In the genomic region with DNA sequence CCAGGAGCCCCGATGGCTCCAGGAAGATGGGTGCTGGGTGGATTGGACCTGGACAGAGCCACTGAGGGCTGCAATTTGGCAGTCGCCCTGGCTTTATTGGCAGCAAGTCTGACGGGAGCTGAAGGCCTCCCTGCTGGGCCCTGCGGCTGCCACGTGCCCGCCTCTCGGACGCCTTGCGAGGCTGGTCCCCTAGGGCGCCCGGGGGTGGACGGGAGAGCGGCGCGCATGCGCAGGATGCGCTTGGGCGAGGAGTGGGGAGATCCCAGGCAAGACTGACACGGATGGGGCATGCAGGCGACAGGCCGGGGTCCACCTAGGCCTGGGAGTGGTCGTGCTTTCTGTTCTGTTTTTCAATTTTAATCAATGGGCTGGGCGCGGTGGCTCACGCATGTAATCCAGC, we compare ENCODE assay signal across 24 cellular contexts.
DNase-seq lines count a peak whose midpoint lies in the region; ATAC-seq, FAIRE-seq and TF ChIP-seq lines count a peak whose summit lies in the region.
"Had no signal": no experiment of that assay in that cellular context is flagged by ENCODE, and none has a peak within 500 bp of the region (broad histone marks: within the 10 kb centered on the region; RNA-seq: fewer than 3 reads in every experiment).

No MANE protein-coding gene starts in this region.

- H3K36me3 ChIP-seq in kidney (ENCODE audit: control insufficient read depth in 1 of 2, insufficient read depth in 2 of 2, low read length in 2 of 2) (no peaks in the 10 kb centered on the region), neuronal stem cell (replicated peaks in 1 of 2; ENCODE audit: control insufficient read depth in 2 of 2, insufficient read depth in 2 of 2, low read length in 2 of 2) (no peaks in the 10 kb centered on the region)
- H3K36me3 ChIP-seq: BLaER1 had no signal

- H3K27ac ChIP-seq in kidney (ENCODE audit: low read depth in 2 of 2, low read length in 2 of 2), result no peak overlapping the region
- H3K27ac ChIP-seq in neuronal stem cell (replicated peaks; ENCODE audit: low read length), result no peak overlapping the region
- H3K27ac ChIP-seq: 22Rv1, BLaER1, C4-2B had no signal

- no peak overlapping the region for H2BK12ac ChIP-seq in neuronal stem cell (ENCODE audit: low read length)

- H3K27me3 Mint-ChIP-seq in stimulated activated naive CD8-positive, alpha-beta T cell treated with anti-CD3 and anti-CD28 coated beads, Interleukin-15, amount 100 ng/mL, for 72 hours, result peaks cover 4% of the 10 kb centered on the region

- no peak overlapping the region for H2AFZ ChIP-seq in neuronal stem cell (ENCODE audit: low read length)

- H3K79me1 ChIP-seq in neuronal stem cell (ENCODE audit: low read depth, low read length), result no peaks in the 10 kb centered on the region

- H3K9ac ChIP-seq in kidney (ENCODE audit: low read length in 2 of 2) (no peak overlapping the region), neuronal stem cell (ENCODE audit: low read depth, low read length, poor library complexity) (no peak overlapping the region)
- H3K9ac ChIP-seq: BLaER1 had no signal

- no peak overlapping the region for H4K91ac ChIP-seq in neuronal stem cell (ENCODE audit: low read depth, low read length, poor library complexity)

- no peak overlapping the region for H3K27ac Mint-ChIP-seq in stimulated activated naive CD8-positive, alpha-beta T cell treated with anti-CD3 and anti-CD28 coated beads, Interleukin-15, amount 100 ng/mL, for 72 hours
- H3K27ac Mint-ChIP-seq: B cell; CD4-positive, alpha-beta T cell; CD8-positive, alpha-beta memory T cell; GM23338; H9 had no signal

- peak overlapping the region; percentile 50 for H2AK5ac ChIP-seq in neuronal stem cell (ENCODE audit: low read depth, low read length)

- no peak for TF ChIP-seq CTCF in kidney (IDR thresholded peaks at IDR 0.05; ENCODE audit: borderline replicate concordance, extremely low read depth, insufficient read depth)

- no peaks in the 10 kb centered on the region for H3K9me3 Mint-ChIP-seq in stimulated activated naive CD8-positive, alpha-beta T cell treated with anti-CD3 and anti-CD28 coated beads, Interleukin-15, amount 100 ng/mL, for 72 hours
- H3K9me3 Mint-ChIP-seq: CD4-positive, alpha-beta T cell; CD8-positive, alpha-beta memory T cell; GM23338 had no signal

- H3K4me3 ChIP-seq in kidney (ENCODE audit: low read length in 2 of 2), result no peak overlapping the region
- no peak overlapping the region for H3K4me3 ChIP-seq in neuronal stem cell (ENCODE audit: low read length in 2 of 2)
- H3K4me3 ChIP-seq: BLaER1, GM12878, GM23338 had no signal

- no peaks in the 10 kb centered on the region for H3K4me1 Mint-ChIP-seq in stimulated activated naive CD8-positive, alpha-beta T cell treated with anti-CD3 and anti-CD28 coated beads, Interleukin-15, amount 100 ng/mL, for 72 hours
- H3K4me1 Mint-ChIP-seq: B cell; CD8-positive, alpha-beta memory T cell had no signal

- H3K27me3 ChIP-seq in neuronal stem cell (ENCODE audit: control insufficient read depth in 3 of 3, insufficient read depth in 3 of 3, low read depth in 1 of 3, low read length in 3 of 3), result no peaks in the 10 kb centered on the region
- H3K27me3 ChIP-seq: BLaER1 had no signal

- no peak overlapping the region for H3K4me2 ChIP-seq in neuronal stem cell (ENCODE audit: insufficient read depth, low read length, poor library complexity, severe bottlenecking)
- H3K4me2 ChIP-seq: BLaER1, GM23338 had no signal

- H3K14ac ChIP-seq in neuronal stem cell (ENCODE audit: low read length), result no peak overlapping the region

- H3K4ac ChIP-seq in neuronal stem cell (ENCODE audit: low read length), result no peak overlapping the region

- H3K18ac ChIP-seq in neuronal stem cell (ENCODE audit: low read length), result peak overlapping the region; percentile 63

- peak overlapping the region; percentile 12 for H2BK15ac ChIP-seq in neuronal stem cell (ENCODE audit: low read length)

- H2BK5ac ChIP-seq in neuronal stem cell (ENCODE audit: low read length), result no peak overlapping the region

- ATAC-seq in stimulated activated naive CD8-positive, alpha-beta T cell treated with anti-CD3 and anti-CD28 coated beads, Interleukin-15, amount 100 ng/mL, for 72 hours, result peak; percentile 32
- no peak for ATAC-seq in stimulated activated naive CD8-positive, alpha-beta T cell treated with anti-CD3 and anti-CD28 coated beads, Interleukin-15, Interleukin-2, amounts not matched to agents 100 U/mL and 50 U/mL, for 24 hours
- no peak for ATAC-seq in HG03439 (IDR thresholded peaks at IDR 0.05; ENCODE audit: unreplicated experiment)
- no peak for ATAC-seq in GM21529 (IDR thresholded peaks at IDR 0.05; ENCODE audit: unreplicated experiment)
- ATAC-seq: GM12878, HCT116 had no signal

- no peak for FAIRE-seq in kidney (lab: Jason Lieb, UNC)
- FAIRE-seq: A204.1, D721Med, GM12878, GM19239 had no signal

- H4K8ac ChIP-seq in neuronal stem cell (ENCODE audit: low read depth, low read length), result no peak overlapping the region

- WGBS in neuronal stem cell (ENCODE audit: extremely low coverage in 2 of 2, insufficient read length in 2 of 2, insufficient replicate concordance in 1 of 2), 2 donors, result no CpG with 5 or more reads among the region's 25 CpGs

- H3K23ac ChIP-seq in neuronal stem cell (ENCODE audit: low read depth, low read length, poor library complexity), result no peak overlapping the region

- no peak overlapping the region for H2BK120ac ChIP-seq in neuronal stem cell (ENCODE audit: low read depth, low read length)

- intact Hi-C loops in kidney (cut with DNase I), result no loop called here

- H3K9me3 ChIP-seq in kidney (ENCODE audit: control insufficient read depth in 1 of 2, low read length in 2 of 2) (no peaks in the 10 kb centered on the region), neuronal stem cell (replicated peaks in 1 of 2; ENCODE audit: control insufficient read depth in 2 of 2, insufficient read depth in 1 of 2, low read depth in 1 of 2, low read length in 2 of 2) (peaks cover 0 to 5% of the 10 kb centered on the region in 2 donors)
- H3K9me3 ChIP-seq: BLaER1 had no signal

- no peak overlapping the region for H3K4me3 Mint-ChIP-seq in stimulated activated naive CD8-positive, alpha-beta T cell treated with anti-CD3 and anti-CD28 coated beads, Interleukin-15, amount 100 ng/mL, for 72 hours
- H3K4me3 Mint-ChIP-seq: B cell; CD4-positive, alpha-beta T cell; CD8-positive, alpha-beta memory T cell; GM23338; H9 had no signal

- DNase-seq in stimulated activated naive CD8-positive, alpha-beta T cell treated with anti-CD3 and anti-CD28 coated beads, Interleukin-15, amount 100 ng/mL, for 72 hours, result no peak
- DNase-seq in stimulated activated naive CD8-positive, alpha-beta T cell treated with anti-CD3 and anti-CD28 coated beads, Interleukin-15, Interleukin-2, amounts not matched to agents 100 U/mL and 50 U/mL, for 24 hours, result no peak
- DNase-seq in kidney (peak; percentile 75), neuronal stem cell (ENCODE audit: low spot score) (no peak), NCI-H446 treated with DMSO at 0.1 percent for 48 hours (lab: John Stamatoyannopoulos, UW) (no peak)
- DNase-seq: CD4-positive, alpha-beta T cell; CD8-positive, alpha-beta memory T cell; DMS 273 treated with DMSO at 0.1 percent for 48 hours; DMS79; EL; GDM1; H9 had no signal

- H3K4me1 ChIP-seq in kidney (ENCODE audit: control insufficient read depth in 1 of 2, insufficient read depth in 1 of 2, low read depth in 1 of 2, low read length in 2 of 2) (no peaks in the 10 kb centered on the region), neuronal stem cell (ENCODE audit: control insufficient read depth in 2 of 2, insufficient read depth in 1 of 2, low read depth in 1 of 2, low read length in 2 of 2) (peaks cover 6 to 12% of the 10 kb centered on the region in 2 donors)
